ENCODE assay signal across 26 cellular contexts in the genomic region with DNA sequence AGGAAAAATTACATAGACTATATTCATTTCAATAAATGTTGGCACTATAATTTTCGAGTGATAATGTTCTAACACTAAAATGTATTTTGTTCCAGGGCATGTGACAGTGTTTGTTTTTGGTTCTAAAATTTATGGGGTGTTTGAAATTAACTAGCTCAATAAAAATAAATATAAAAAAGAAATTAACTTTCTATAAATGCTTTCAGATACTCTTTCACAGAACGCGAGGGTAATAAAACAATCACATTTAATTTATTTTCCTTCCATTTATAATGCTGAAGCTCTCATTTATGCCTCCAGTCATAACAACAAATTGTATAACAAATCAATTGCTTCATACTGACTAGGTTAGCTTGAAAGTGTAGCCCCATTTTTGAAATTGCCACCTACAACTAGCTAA.
"Had no signal": no experiment of that assay in that cellular context is flagged by ENCODE, and none has a peak within 500 bp of the region (broad histone marks: within the 10 kb centered on the region; RNA-seq: fewer than 3 reads in every experiment).

No MANE protein-coding gene starts in this region.

- H3K27ac ChIP-seq: neutrophil, parathyroid adenoma, psoas muscle, right lobe of liver, sigmoid colon, stomach, thoracic aorta, thyroid gland, tibial nerve, upper lobe of left lung, vagina had no signal

- H3K9me3 ChIP-seq: neutrophil, psoas muscle, right lobe of liver, sigmoid colon, stomach, thoracic aorta, thyroid gland, tibial nerve, upper lobe of left lung, vagina had no signal

- H3K36me3 Mint-ChIP-seq: natural killer cell treated with Interleukin-12 subunit alpha and Interleukin-12 subunit beta and Interleukin-15 and Interleukin-18, amount 100 ng/mL, for 72 hours; stimulated activated effector memory CD8-positive, alpha-beta T cell treated with anti-CD3 and anti-CD28 coated beads, Interleukin-12 subunit alpha, Interleukin-12 subunit beta, amount 100 ng/mL, for 72 hours; stimulated activated naive B cell treated with anti-CD40 and anti-IgM and Interleukin-4, amounts not matched to agents 10 μg/mL and 1 μg/mL and 100 μg/mL, for 72 hours had no signal

- H3K4me1 Mint-ChIP-seq: nephron progenitor cell; stimulated activated effector memory CD8-positive, alpha-beta T cell treated with anti-CD3 and anti-CD28 coated beads, Interleukin-12 subunit alpha, Interleukin-12 subunit beta, amount 100 ng/mL, for 72 hours; stimulated activated naive B cell treated with anti-CD40 and anti-IgM and Interleukin-4, amounts not matched to agents 10 μg/mL and 1 μg/mL and 100 μg/mL, for 72 hours had no signal

- H3K4me1 ChIP-seq: parathyroid adenoma, psoas muscle, right lobe of liver, stomach, vagina had no signal

- H3K27me3 ChIP-seq: neutrophil, right lobe of liver, sigmoid colon, stomach, thyroid gland, tibial nerve, upper lobe of left lung, vagina had no signal

- H3K36me3 ChIP-seq: neutrophil, right lobe of liver, sigmoid colon, stomach, thoracic aorta, thyroid gland, tibial nerve, upper lobe of left lung, vagina had no signal

- H3K79me2 ChIP-seq: parathyroid adenoma had no signal

- ATAC-seq: natural killer cell treated with Interleukin-12 subunit alpha and Interleukin-12 subunit beta and Interleukin-15 and Interleukin-18, amount 100 ng/mL, for 72 hours; psoas muscle; right cardiac atrium; stimulated activated effector memory CD8-positive, alpha-beta T cell treated with anti-CD3 and anti-CD28 coated beads, Interleukin-12 subunit alpha, Interleukin-12 subunit beta, amount 100 ng/mL, for 72 hours; stimulated activated naive B cell treated with anti-CD40 and anti-IgM and Interleukin-4, amounts not matched to agents 10 μg/mL and 1 μg/mL and 100 μg/mL, for 72 hours had no signal

- H3K4me3 ChIP-seq: psoas muscle, right lobe of liver, sigmoid colon, stomach, thoracic aorta, thyroid gland, tibial nerve, upper lobe of left lung, vagina had no signal

- H3K9ac ChIP-seq: parathyroid adenoma had no signal

- H3K27ac Mint-ChIP-seq: natural killer cell treated with Interleukin-12 subunit alpha and Interleukin-12 subunit beta and Interleukin-15 and Interleukin-18, amount 100 ng/mL, for 72 hours; nephron progenitor cell; stimulated activated effector memory CD8-positive, alpha-beta T cell treated with anti-CD3 and anti-CD28 coated beads, Interleukin-12 subunit alpha, Interleukin-12 subunit beta, amount 100 ng/mL, for 72 hours; stimulated activated naive B cell treated with anti-CD40 and anti-IgM and Interleukin-4, amounts not matched to agents 10 μg/mL and 1 μg/mL and 100 μg/mL, for 72 hours; stimulated activated naive CD8-positive, alpha-beta T cell treated with anti-CD3 and anti-CD28 coated beads, Interleukin-15, Interleukin-2, amounts not matched to agents 100 ng/mL and 50 ng/mL, for 24 hours had no signal

- H3K4me3 Mint-ChIP-seq: natural killer cell treated with Interleukin-12 subunit alpha and Interleukin-12 subunit beta and Interleukin-15 and Interleukin-18, amount 100 ng/mL, for 72 hours; nephron progenitor cell; neural crest cell; stimulated activated effector memory CD8-positive, alpha-beta T cell treated with anti-CD3 and anti-CD28 coated beads, Interleukin-12 subunit alpha, Interleukin-12 subunit beta, amount 100 ng/mL, for 72 hours; stimulated activated naive B cell treated with anti-CD40 and anti-IgM and Interleukin-4, amounts not matched to agents 10 μg/mL and 1 μg/mL and 100 μg/mL, for 72 hours; stimulated activated naive CD8-positive, alpha-beta T cell treated with anti-CD3 and anti-CD28 coated beads, Interleukin-15, Interleukin-2, amounts not matched to agents 100 ng/mL and 50 ng/mL, for 24 hours had no signal

- DNase-seq: nephron progenitor cell; nucleus accumbens; posterior cingulate gyrus; psoas muscle; right cardiac atrium; right lobe of liver; sigmoid colon; stimulated activated CD4-positive, alpha-beta T cell treated with anti-CD3 and anti-CD28 coated beads, Interleukin-15, amount 100 ng/mL, for 24 hours; stimulated activated CD4-positive, alpha-beta T cell treated with anti-CD3 and anti-CD28 coated beads, Interleukin-2, amount 100 ng/mL, for 24 hours; stimulated activated CD4-positive, alpha-beta T cell treated with anti-CD3 and anti-CD28 coated beads, Interleukin-2, amount 100 ng/mL, for 48 hours; stimulated activated CD4-positive, alpha-beta T cell treated with anti-CD3 and anti-CD28 coated beads, Interleukin-4, amount 100 ng/mL, for 24 hours; stimulated activated naive B cell treated with anti-CD40 and anti-IgM and Interleukin-4, amounts not matched to agents 10 μg/mL and 1 μg/mL and 100 μg/mL, for 72 hours; stimulated activated naive CD4-positive, alpha-beta T cell treated with Interleukin-2 at 50 U/mL for 16 hours; stomach; thyroid gland; upper lobe of left lung had no signal

- H2AFZ ChIP-seq: parathyroid adenoma had no signal

- H3K27me3 Mint-ChIP-seq: natural killer cell treated with Interleukin-12 subunit alpha and Interleukin-12 subunit beta and Interleukin-15 and Interleukin-18, amount 100 ng/mL, for 72 hours; progenitor cell of endocrine pancreas; stimulated activated naive B cell treated with anti-CD40 and anti-IgM and Interleukin-4, amounts not matched to agents 10 μg/mL and 1 μg/mL and 100 μg/mL, for 72 hours; stimulated activated naive CD8-positive, alpha-beta T cell treated with anti-CD3 and anti-CD28 coated beads, Interleukin-15, Interleukin-2, amounts not matched to agents 100 ng/mL and 50 ng/mL, for 24 hours had no signal

- H3K9me3 Mint-ChIP-seq: natural killer cell treated with Interleukin-12 subunit alpha and Interleukin-12 subunit beta and Interleukin-15 and Interleukin-18, amount 100 ng/mL, for 72 hours; nephron progenitor cell; neural crest cell; stimulated activated effector memory CD8-positive, alpha-beta T cell treated with anti-CD3 and anti-CD28 coated beads, Interleukin-12 subunit alpha, Interleukin-12 subunit beta, amount 100 ng/mL, for 72 hours; stimulated activated naive B cell treated with anti-CD40 and anti-IgM and Interleukin-4, amounts not matched to agents 10 μg/mL and 1 μg/mL and 100 μg/mL, for 72 hours; stimulated activated naive CD8-positive, alpha-beta T cell treated with anti-CD3 and anti-CD28 coated beads, Interleukin-15, Interleukin-2, amounts not matched to agents 100 ng/mL and 50 ng/mL, for 24 hours had no signal
